15 cellular contexts compared by ENCODE assay signal in the genomic region with DNA sequence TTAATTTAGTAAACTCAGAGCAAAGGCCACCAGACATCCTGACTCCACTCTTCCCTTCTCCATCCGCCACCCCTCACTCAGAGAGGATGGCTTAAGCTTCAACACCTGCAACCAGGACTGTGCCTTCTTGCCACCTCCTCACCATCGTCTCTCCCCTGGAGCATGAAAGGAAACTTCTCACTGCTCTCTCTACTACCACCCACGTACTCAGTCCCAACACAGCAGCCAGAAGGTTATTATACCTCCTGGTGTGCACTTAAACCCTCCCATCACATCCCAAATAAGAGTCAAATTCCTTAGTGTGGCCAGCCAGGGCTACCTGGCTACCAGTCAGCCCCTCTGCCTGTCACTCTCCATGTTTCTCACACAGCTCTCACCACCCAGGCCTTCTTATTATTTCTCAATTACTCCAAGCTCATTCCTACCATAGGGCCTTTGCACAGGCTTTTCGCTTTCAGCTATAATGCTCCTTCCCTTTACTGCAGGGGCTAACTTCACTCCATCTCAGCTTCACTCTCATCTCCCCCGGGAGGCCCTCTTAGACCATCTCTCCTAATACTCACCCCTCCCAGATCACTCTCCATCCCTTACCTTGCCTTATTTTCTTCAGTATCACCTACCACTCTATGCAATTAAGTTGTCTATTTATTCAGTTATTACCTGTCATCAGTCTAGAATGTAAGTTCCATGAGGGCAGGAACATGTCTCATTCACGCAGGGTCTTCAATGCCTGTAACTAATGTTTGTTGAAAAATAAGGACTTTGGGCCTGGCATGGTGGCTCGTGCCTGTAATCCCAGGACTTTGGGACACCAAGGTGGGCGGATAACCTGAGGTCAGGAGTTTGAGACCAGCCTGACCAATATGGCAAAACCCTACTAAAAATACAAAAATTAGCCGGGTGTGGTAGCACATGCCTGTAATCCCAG.
DNase-seq lines count a peak whose midpoint lies in the region; ATAC-seq and TF ChIP-seq lines count a peak whose summit lies in the region.
"Had no signal": no experiment of that assay in that cellular context is flagged by ENCODE, and none has a peak within 500 bp of the region (broad histone marks: within the 10 kb centered on the region; RNA-seq: fewer than 3 reads in every experiment).

No MANE protein-coding gene starts in this region.

- H3K4me3 ChIP-seq in gastroesophageal sphincter (no peak overlapping the region), stomach smooth muscle (ENCODE audit: low read length in 2 of 2) (no peak overlapping the region), GM23338 (no peak overlapping the region)

- no peaks in the 10 kb centered on the region for H4K20me1 ChIP-seq in GM23338 (replicated peaks; ENCODE audit: insufficient read depth)

- no peak for TF ChIP-seq RAD21 in Ishikawa (IDR thresholded peaks at IDR 0.05; ENCODE audit: low read depth)

- H3K4me1 ChIP-seq in gastroesophageal sphincter: peaks cover 15 to 40% (median 21%) of the 10 kb centered on the region in 3 donors
- peaks cover 35% of the 10 kb centered on the region for H3K4me1 ChIP-seq in stomach smooth muscle (ENCODE audit: control insufficient read depth, insufficient read depth, low read length)
- H3K4me1 ChIP-seq in GM23338 (ENCODE audit: insufficient read depth): peaks cover 21% of the 10 kb centered on the region

- peaks cover 7 to 11% of the 10 kb centered on the region in 2 donors for H3K36me3 Mint-ChIP-seq in activated T-cell treated with anti-CD3 and anti-CD28 coated beads, Interleukin-2, amount 50 U/mL, for 72 hours (ENCODE audit: insufficient read depth in 2 of 2)
- peaks cover 2% of the 10 kb centered on the region; the same call in 1 of the 3 replicates for H3K36me3 Mint-ChIP-seq in GM23338 (ENCODE audit: low read depth)

- H3K36me3 ChIP-seq in gastroesophageal sphincter (no peaks in the 10 kb centered on the region), stomach smooth muscle (ENCODE audit: control insufficient read depth in 2 of 2, insufficient read depth in 2 of 2, low read length in 2 of 2) (no peaks in the 10 kb centered on the region), GM23338 (ENCODE audit: insufficient read depth) (no peaks in the 10 kb centered on the region)
- H3K36me3 ChIP-seq: brain microvascular endothelial cell had no signal

- TF ChIP-seq CTCF in gastroesophageal sphincter (IDR thresholded peaks at IDR 0.05): no peak
- no peak for TF ChIP-seq CTCF in GM23338 (conservative IDR thresholded peaks at IDR 0.05; ENCODE audit: low read depth in 2 of 2)

- H3F3A ChIP-seq in GM23338 (replicated peaks; ENCODE audit: low read depth): no peaks in the 10 kb centered on the region

- H3K4me2 ChIP-seq in GM23338: no peak overlapping the region

- no peak overlapping the region for H2AFZ ChIP-seq in GM23338

- no peaks in the 10 kb centered on the region for H3K9me2 ChIP-seq in GM23338 (ENCODE audit: insufficient read depth)

- no peak for TF ChIP-seq POLR2A in gastroesophageal sphincter (IDR thresholded peaks at IDR 0.05)

- 94 to 96% methylated on average over 3 to 9 of the region's 9 CpGs for WGBS in gastroesophageal sphincter (ENCODE audit: low coverage in 1 of 2), 2 donors

- ATAC-seq in activated T-cell treated with anti-CD3 and anti-CD28 coated beads, Interleukin-2, amount 50 U/mL, for 72 hours (replicated peaks in 1 of 2): no peak
- ATAC-seq in gastroesophageal sphincter (no peak), GM23338 (no peak)
- ATAC-seq: activated CD4-positive, CD25-positive, alpha-beta regulatory T cell treated with anti-CD3 and anti-CD28 coated beads, Interleukin-2, amount 50 U/mL, for 24 hours; left lobe of liver had no signal

- no peak for DNase-seq in activated T-cell treated with anti-CD3 and anti-CD28 coated beads, Interleukin-2, amount 50 U/mL, for 72 hours
- DNase-seq in activated T-cell treated with anti-CD3 and anti-CD28 coated beads, Interleukin-2, amount 50 U/mL, for 48 hours: no peak
- no peak for DNase-seq in GM23338 (ENCODE audit: low spot score)
- no peak for DNase-seq in AG20443 (ENCODE audit: low spot score)
- DNase-seq in GDM1 (lab: John Stamatoyannopoulos, UW): no peak
- DNase-seq: brain microvascular endothelial cell, NCI-H1694 treated with DMSO at 0.1 percent for 48 hours, NCI-H526, RPMI8226 had no signal

- peaks cover 70% of the 10 kb centered on the region for H3K4me1 Mint-ChIP-seq in activated T-cell treated with anti-CD3 and anti-CD28 coated beads, Interleukin-2, amount 50 U/mL, for 72 hours (ENCODE audit: low read depth)
- H3K4me1 Mint-ChIP-seq in GM23338: peaks cover 18% of the 10 kb centered on the region

- peaks cover 2% of the 10 kb centered on the region in 2 donors for H3K9me3 Mint-ChIP-seq in activated T-cell treated with anti-CD3 and anti-CD28 coated beads, Interleukin-2, amount 50 U/mL, for 72 hours
- H3K9me3 Mint-ChIP-seq in GM23338: no peaks in the 10 kb centered on the region; the same call in 2 of the 3 replicates

- H3K79me2 ChIP-seq in GM23338 (replicated peaks; ENCODE audit: insufficient read depth): no peaks in the 10 kb centered on the region

- no peak overlapping the region for H3K9ac ChIP-seq in stomach smooth muscle (ENCODE audit: low read length in 2 of 2)

- peak overlapping the region in 3 of 4 donors; percentile 66 to 97 (median 91) for H3K27ac ChIP-seq in gastroesophageal sphincter
- peak overlapping the region; percentile 98 for H3K27ac ChIP-seq in stomach smooth muscle (ENCODE audit: low read length)
- H3K27ac ChIP-seq in GM23338 (ENCODE audit: low read depth): no peak overlapping the region
- H3K27ac ChIP-seq: brain microvascular endothelial cell, HL-60 had no signal

- H3K27me3 Mint-ChIP-seq in activated T-cell treated with anti-CD3 and anti-CD28 coated beads, Interleukin-2, amount 50 U/mL, for 72 hours (ENCODE audit: low read depth): no peaks in the 10 kb centered on the region
- peaks cover 5% of the 10 kb centered on the region for H3K27me3 Mint-ChIP-seq in GM23338 (ENCODE audit: insufficient read depth, low read depth, poor library complexity)

- TF ChIP-seq EP300 in Ishikawa (IDR thresholded peaks at IDR 0.05; ENCODE audit: borderline replicate concordance) (no peak), gastroesophageal sphincter (IDR thresholded peaks at IDR 0.05) (no peak)

- H3K27me3 ChIP-seq in gastroesophageal sphincter (no peaks in the 10 kb centered on the region), stomach smooth muscle (ENCODE audit: control insufficient read depth in 1 of 2, insufficient read depth in 2 of 2, low read length in 2 of 2) (no peaks in the 10 kb centered on the region), GM23338 (ENCODE audit: insufficient read depth) (no peaks in the 10 kb centered on the region)
- H3K27me3 ChIP-seq: brain microvascular endothelial cell had no signal

- H3K27ac Mint-ChIP-seq in activated T-cell treated with anti-CD3 and anti-CD28 coated beads, Interleukin-2, amount 50 U/mL, for 72 hours: peak overlapping the region; percentile 15
- H3K27ac Mint-ChIP-seq in GM23338: no peak overlapping the region

- no peaks in the 10 kb centered on the region for H3K9me3 ChIP-seq in gastroesophageal sphincter
- no peaks in the 10 kb centered on the region for H3K9me3 ChIP-seq in stomach smooth muscle (ENCODE audit: control insufficient read depth in 2 of 2, low read length in 2 of 2)

- H3K4me3 Mint-ChIP-seq in activated T-cell treated with anti-CD3 and anti-CD28 coated beads, Interleukin-2, amount 50 U/mL, for 72 hours: peak overlapping the region; percentile 7 to 45
- H3K4me3 Mint-ChIP-seq in GM23338: no peak overlapping the region

TF ChIP-seq in Ishikawa, 13 proteins besides CTCF, POLR2A, EP300 and RAD21:
- TF ChIP-seq TAF1 (IDR thresholded peaks at IDR 0.05; ENCODE audit: low read depth) (no peak), TEAD4 (IDR thresholded peaks at IDR 0.05) (no peak), NFIC (IDR thresholded peaks at IDR 0.05) (no peak), CEBPB (IDR thresholded peaks at IDR 0.05) (no peak), EGR1 (IDR thresholded peaks at IDR 0.05) (peak; percentile 48; the same call in 1 of the 2 replicates), FOXM1 (IDR thresholded peaks at IDR 0.05; ENCODE audit: borderline replicate concordance, low read depth) (no peak)

TF ChIP-seq in GM23338, 12 proteins besides CTCF, POLR2A, EP300 and RAD21 (continues in another document):
- no peak for TF ChIP-seq POLR2AphosphoS5 (IDR thresholded peaks at IDR 0.05; ENCODE audit: low read depth)
- no peak for TF ChIP-seq CREB1 (CRISPR knock-in tag; IDR thresholded peaks at IDR 0.05; ENCODE audit: low read depth)
- no peak for TF ChIP-seq EZH2 (IDR thresholded peaks at IDR 0.05; ENCODE audit: low read depth, unreplicated experiment)
- TF ChIP-seq STAT1 (IDR thresholded peaks at IDR 0.05; ENCODE audit: unreplicated experiment): no peak
- no peak for TF ChIP-seq ZNF331 (CRISPR knock-in tag; IDR thresholded peaks at IDR 0.05; ENCODE audit: low read depth)
- TF ChIP-seq, protein P1, sequence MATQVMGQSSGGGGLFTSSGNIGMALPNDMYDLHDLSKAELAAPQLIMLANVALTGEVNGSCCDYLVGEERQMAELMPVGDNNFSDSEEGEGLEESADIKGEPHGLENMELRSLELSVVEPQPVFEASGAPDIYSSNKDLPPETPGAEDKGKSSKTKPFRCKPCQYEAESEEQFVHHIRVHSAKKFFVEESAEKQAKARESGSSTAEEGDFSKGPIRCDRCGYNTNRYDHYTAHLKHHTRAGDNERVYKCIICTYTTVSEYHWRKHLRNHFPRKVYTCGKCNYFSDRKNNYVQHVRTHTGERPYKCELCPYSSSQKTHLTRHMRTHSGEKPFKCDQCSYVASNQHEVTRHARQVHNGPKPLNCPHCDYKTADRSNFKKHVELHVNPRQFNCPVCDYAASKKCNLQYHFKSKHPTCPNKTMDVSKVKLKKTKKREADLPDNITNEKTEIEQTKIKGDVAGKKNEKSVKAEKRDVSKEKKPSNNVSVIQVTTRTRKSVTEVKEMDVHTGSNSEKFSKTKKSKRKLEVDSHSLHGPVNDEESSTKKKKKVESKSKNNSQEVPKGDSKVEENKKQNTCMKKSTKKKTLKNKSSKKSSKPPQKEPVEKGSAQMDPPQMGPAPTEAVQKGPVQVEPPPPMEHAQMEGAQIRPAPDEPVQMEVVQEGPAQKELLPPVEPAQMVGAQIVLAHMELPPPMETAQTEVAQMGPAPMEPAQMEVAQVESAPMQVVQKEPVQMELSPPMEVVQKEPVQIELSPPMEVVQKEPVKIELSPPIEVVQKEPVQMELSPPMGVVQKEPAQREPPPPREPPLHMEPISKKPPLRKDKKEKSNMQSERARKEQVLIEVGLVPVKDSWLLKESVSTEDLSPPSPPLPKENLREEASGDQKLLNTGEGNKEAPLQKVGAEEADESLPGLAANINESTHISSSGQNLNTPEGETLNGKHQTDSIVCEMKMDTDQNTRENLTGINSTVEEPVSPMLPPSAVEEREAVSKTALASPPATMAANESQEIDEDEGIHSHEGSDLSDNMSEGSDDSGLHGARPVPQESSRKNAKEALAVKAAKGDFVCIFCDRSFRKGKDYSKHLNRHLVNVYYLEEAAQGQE (IDR thresholded peaks at IDR 0.05; ENCODE audit: unreplicated experiment): no peak
